Comparison of ENCODE assay signal across 28 cellular contexts in genomic region chr20:38228436-38228835, GRCh38. TPM values are rescaled to one million over a fixed set of nuclear protein-coding genes. Genes with fewer than 3 reads are reported as not detected.
DNase-seq lines count a peak whose midpoint lies in the region; ATAC-seq, FAIRE-seq and TF ChIP-seq lines count a peak whose summit lies in the region.
"Had no signal": no experiment of that assay in that cellular context is flagged by ENCODE, and none has a peak within 500 bp of the region (broad histone marks: within the 10 kb centered on the region; RNA-seq: fewer than 3 reads in every experiment).

No MANE protein-coding gene starts in this region.

- no peak for ATAC-seq in HepG2
- no peak for ATAC-seq in right lobe of liver
- ATAC-seq: activated CD8-positive, alpha-beta T cell treated with anti-CD3 and anti-CD28 coated beads for 36 hours; heart left ventricle; left lung had no signal

- peaks cover 12% of the 10 kb centered on the region; the same call in 1 of the 2 replicates for H3K4me1 ChIP-seq in HepG2 (ENCODE audit: insufficient read depth, low read length)
- no peaks in the 10 kb centered on the region for H3K4me1 ChIP-seq in right lobe of liver

- in situ Hi-C loops in HepG2 (cut with HindIII; ENCODE audit: extremely low pct_ligation_motif_present, low pct_unique_long_range_greater_than_20kb), result loop anchor here (5.0 kb wide), 2 partner anchors 94 to 184 kb away; no protein-coding TSS in a partner anchor

- H3K27me3 ChIP-seq in HepG2 (ENCODE audit: control insufficient read depth in 1 of 2, insufficient read depth in 2 of 2, low read length in 2 of 2), result peaks cover 0 to 27% of the 10 kb centered on the region in 2 experiments; a peak in 3 of 5 replicates
- no peaks in the 10 kb centered on the region for H3K27me3 ChIP-seq in right lobe of liver
- H3K27me3 ChIP-seq: heart left ventricle had no signal

- intact Hi-C loops in HepG2 (cut with micrococcal nuclease; ENCODE audit: unreplicated experiment), result no loop called here
- intact Hi-C loops in right lobe of liver (cut with DNase I), result no loop called here
- intact Hi-C loops in activated T-helper 2 cell treated with anti-CD3 and anti-CD28 coated beads, Interferon-gamma antibody, Interleukin-2, Interleukin-4, amounts not matched to agents 10 μg/mL and 5 μg/mL and 100 μg/mL, durations not matched to agents 14 hours and 24 hours and 36 hours (cut with micrococcal nuclease), result loop anchor here (10.0 kb wide), 1 partner anchor 664 kb away; no protein-coding TSS in a partner anchor

- TF ChIP-seq EP300 in HepG2 (IDR thresholded peaks at IDR 0.05; ENCODE audit: low read depth in 2 of 2, low read length in 2 of 2), result no peak
- no peak for TF ChIP-seq EP300 in HepG2 (CRISPR knock-in tag; IDR thresholded peaks at IDR 0.05; ENCODE audit: borderline replicate concordance)

- H3K27ac Mint-ChIP-seq in activated T-helper 2 cell treated with anti-CD3 and anti-CD28 coated beads, Interferon-gamma antibody, Interleukin-2, Interleukin-4, amounts not matched to agents 10 μg/mL and 5 μg/mL and 100 μg/mL, durations not matched to agents 14 hours and 24 hours and 36 hours, result no peak overlapping the region
- H3K27ac Mint-ChIP-seq: activated CD8-positive, alpha-beta T cell treated with anti-CD3 and anti-CD28 coated beads for 36 hours; activated naive CD4-positive, alpha-beta T cell treated with anti-CD3 and anti-CD28 coated beads for 36 hours; activated T-cell treated with anti-CD3 and anti-CD28 coated beads, Interleukin-2, amount 50 U/mL, for 24 hours; CD4-positive, alpha-beta T cell; nephron; progenitor cell of endocrine pancreas; T-helper 1 cell treated with Interleukin-12 subunit alpha and Interleukin-12 subunit beta and Interleukin-4 antibody, amounts not matched to agents 30 μg/mL and 1 μg/mL, for 36 hours had no signal

- H4K20me1 ChIP-seq in HepG2 (ENCODE audit: insufficient read depth, low read length), result no peaks in the 10 kb centered on the region

- whole genome bisulfite sequencing in HepG2 (ENCODE audit: low lambda C conversion rate), result 0% methylated on average over 2 of the region's 2 CpGs
- WGBS in right lobe of liver (ENCODE audit: insufficient coverage, low coverage, low lambda C conversion rate, missing lambda C conversion rate), result 28% methylated on average over 2 of the region's 2 CpGs

- H3K27ac ChIP-seq in HepG2 (ENCODE audit: extremely low read length, insufficient read depth, low read length) (no peak overlapping the region), right lobe of liver (no peak overlapping the region)
- H3K27ac ChIP-seq: heart left ventricle, left lung had no signal

- no peaks in the 10 kb centered on the region for H3K36me3 Mint-ChIP-seq in activated T-helper 2 cell treated with anti-CD3 and anti-CD28 coated beads, Interferon-gamma antibody, Interleukin-2, Interleukin-4, amounts not matched to agents 10 μg/mL and 5 μg/mL and 100 μg/mL, durations not matched to agents 14 hours and 24 hours and 36 hours (ENCODE audit: low read depth)

- TF ChIP-seq RAD21 in HepG2 (CRISPR knock-in tag; IDR thresholded peaks at IDR 0.05), result no peak

- H3K4me3 ChIP-seq in HepG2 (replicated peaks in 1 of 3; ENCODE audit: insufficient read depth in 1 of 3, low read depth in 2 of 3, low read length in 3 of 3) (no peak overlapping the region), right lobe of liver (no peak overlapping the region), cardiac fibroblast (replicated peaks in 1 of 2; ENCODE audit: low read depth in 2 of 2, low read length in 2 of 2) (no peak overlapping the region)
- H3K4me3 ChIP-seq: heart left ventricle, left lung had no signal

- POLR2A ChIA-PET in HepG2 (lab: Yijun Ruan, JAX), result no interaction called here

- H3K9me3 Mint-ChIP-seq in activated T-helper 2 cell treated with anti-CD3 and anti-CD28 coated beads, Interferon-gamma antibody, Interleukin-2, Interleukin-4, amounts not matched to agents 10 μg/mL and 5 μg/mL and 100 μg/mL, durations not matched to agents 14 hours and 24 hours and 36 hours, result no peaks in the 10 kb centered on the region
- H3K9me3 Mint-ChIP-seq: activated CD8-positive, alpha-beta T cell treated with anti-CD3 and anti-CD28 coated beads for 36 hours; activated naive CD4-positive, alpha-beta T cell treated with anti-CD3 and anti-CD28 coated beads for 36 hours; activated T-cell treated with anti-CD3 and anti-CD28 coated beads, Interleukin-2, amount 50 U/mL, for 24 hours; CD4-positive, alpha-beta T cell; nephron; T-helper 1 cell treated with Interleukin-12 subunit alpha and Interleukin-12 subunit beta and Interleukin-4 antibody, amounts not matched to agents 30 μg/mL and 1 μg/mL, for 36 hours had no signal

- TF ChIP-seq POLR2A in HepG2 (IDR thresholded peaks at IDR 0.05; ENCODE audit: insufficient read depth in 1 of 2, low read depth in 2 of 2, low read length in 2 of 2), result no peak
- TF ChIP-seq POLR2A in right lobe of liver (IDR thresholded peaks at IDR 0.05), result no peak

- DNase-seq in HepG2 (ENCODE audit: low spot score) (no peak), right lobe of liver (no peak), NAMALWA (ENCODE audit: low spot score) (peak; percentile 41), cardiac fibroblast (ENCODE audit: low read depth in 2 of 2) (peak; percentile 22 to 27), NCI-H2081 treated with DMSO at 0.1 percent for 48 hours (lab: John Stamatoyannopoulos, UW) (no peak), NCI-H187 treated with DMSO at 0.1 percent for 48 hours (lab: John Stamatoyannopoulos, UW) (no peak), cerebellar cortex (ENCODE audit: low spot score) (no peak)
- no peak for DNase-seq in activated T-helper 2 cell treated with anti-CD3 and anti-CD28 coated beads, Interferon-gamma antibody, Interleukin-2, Interleukin-4, amounts not matched to agents 10 μg/mL and 5 μg/mL and 100 μg/mL, durations not matched to agents 14 hours and 24 hours and 36 hours (ENCODE audit: low spot score)
- DNase-seq: activated CD4-positive, CD25-positive, alpha-beta regulatory T cell; activated CD8-positive, alpha-beta T cell treated with anti-CD3 and anti-CD28 coated beads for 36 hours; activated naive CD4-positive, alpha-beta T cell treated with anti-CD3 and anti-CD28 coated beads for 36 hours; activated T-cell treated with anti-CD3 and anti-CD28 coated beads, Interleukin-2, amount 50 U/mL, for 24 hours; anterior cingulate cortex; CD4-positive, alpha-beta T cell; midbrain; MM.1S; NCI-H2029; NCI-H510A treated with DMSO at 0.1 percent for 48 hours; Right ventricle myocardium superior; small intestine; stimulated activated CD4-positive, alpha-beta T cell treated with anti-CD3 and anti-CD28 coated beads, Interleukin-4, amount 100 ng/mL, for 4 hours had no signal

- no peaks in the 10 kb centered on the region for H3K36me3 ChIP-seq in HepG2 (replicated peaks in 1 of 2; ENCODE audit: control insufficient read depth in 1 of 2, insufficient read depth in 2 of 2, low read length in 2 of 2)
- H3K36me3 ChIP-seq in right lobe of liver, result no peaks in the 10 kb centered on the region
- H3K36me3 ChIP-seq: left lung had no signal

- FAIRE-seq in HepG2 (lab: Jason Lieb, UNC), result peak; percentile 37
- FAIRE-seq: colon, small intestine, urothelium cell line had no signal

- H3K27me3 Mint-ChIP-seq in activated T-helper 2 cell treated with anti-CD3 and anti-CD28 coated beads, Interferon-gamma antibody, Interleukin-2, Interleukin-4, amounts not matched to agents 10 μg/mL and 5 μg/mL and 100 μg/mL, durations not matched to agents 14 hours and 24 hours and 36 hours (ENCODE audit: low read depth), result peaks cover 1% of the 10 kb centered on the region
- H3K27me3 Mint-ChIP-seq: progenitor cell of endocrine pancreas had no signal

- H3K9me3 ChIP-seq in HepG2 (ENCODE audit: low read length) (no peaks in the 10 kb centered on the region), right lobe of liver (no peaks in the 10 kb centered on the region)
- H3K9me3 ChIP-seq: heart left ventricle, left lung had no signal

- CTCF ChIA-PET in HepG2 (lab: Yijun Ruan, JAX; ENCODE audit: low intra/inter-chr PET ratio, low total read pairs), result interaction anchor here (1.2 to 1.9 kb wide), 3 partner anchors 63 to 128 kb away, joined by 4 to 19 read pairs (median 7); no protein-coding TSS in a partner anchor

- no peak overlapping the region for H3K4me2 ChIP-seq in HepG2 (ENCODE audit: low read depth, low read length)

- no TSS peak for BruUV-seq in HepG2 (replicated peaks; lab: Mats Ljungman, UMichigan)

- no peaks in the 10 kb centered on the region for H3K79me2 ChIP-seq in HepG2 (ENCODE audit: insufficient read depth, low read length)

- no peak for TF ChIP-seq CTCF in HepG2 (CRISPR knock-in tag; IDR thresholded peaks at IDR 0.05)
- TF ChIP-seq CTCF in right lobe of liver (IDR thresholded peaks at IDR 0.05), result no peak
- no peak for TF ChIP-seq CTCF in cardiac fibroblast (IDR thresholded peaks at IDR 0.05; ENCODE audit: low read depth, low read length)

- H3K4me3 Mint-ChIP-seq in activated T-helper 2 cell treated with anti-CD3 and anti-CD28 coated beads, Interferon-gamma antibody, Interleukin-2, Interleukin-4, amounts not matched to agents 10 μg/mL and 5 μg/mL and 100 μg/mL, durations not matched to agents 14 hours and 24 hours and 36 hours (ENCODE audit: low read depth), result no peak overlapping the region
- H3K4me3 Mint-ChIP-seq: activated CD8-positive, alpha-beta T cell treated with anti-CD3 and anti-CD28 coated beads for 36 hours; activated naive CD4-positive, alpha-beta T cell treated with anti-CD3 and anti-CD28 coated beads for 36 hours; activated T-cell treated with anti-CD3 and anti-CD28 coated beads, Interleukin-2, amount 50 U/mL, for 24 hours; CD4-positive, alpha-beta T cell; nephron; T-helper 1 cell treated with Interleukin-12 subunit alpha and Interleukin-12 subunit beta and Interleukin-4 antibody, amounts not matched to agents 30 μg/mL and 1 μg/mL, for 36 hours had no signal

- H3K9ac ChIP-seq in HepG2 (ENCODE audit: insufficient read depth, low read depth, low read length), result no peak overlapping the region

- H2AFZ ChIP-seq in HepG2 (ENCODE audit: low read length), result no peak overlapping the region

- H3K4me1 Mint-ChIP-seq in activated T-helper 2 cell treated with anti-CD3 and anti-CD28 coated beads, Interferon-gamma antibody, Interleukin-2, Interleukin-4, amounts not matched to agents 10 μg/mL and 5 μg/mL and 100 μg/mL, durations not matched to agents 14 hours and 24 hours and 36 hours (ENCODE audit: low read depth), result peaks cover 2% of the 10 kb centered on the region

RNA-seq across cellular contexts. Expression of gene KIAA1755, which starts 32.1 kb away (rescaled TPM):
- total RNA-seq in HepG2 (2016; rRNA removed; fragmentation: Illumina TruSeq; extraction: Trizol) (0.04 and 0.07 TPM in 2 replicates), right lobe of liver (1 to 10 TPM in 4 of 6 experiments, under 1 TPM in 2; 0.06 to 2.7 (median 1.5) TPM)
- not detected in 2 replicates for total RNA-seq in HepG2 (2016; cell fraction: cytosol; rRNA removed; fragmentation: Illumina TruSeq; extraction: Trizol; ENCODE audit: low read depth)
- not detected in 2 replicates for total RNA-seq in HepG2 (2016; cell fraction: insoluble cytoplasmic fraction; rRNA removed; fragmentation: Illumina TruSeq; extraction: Trizol)
- total RNA-seq in HepG2 (2016; cell fraction: membrane; rRNA removed; fragmentation: Illumina TruSeq; extraction: Trizol), result not detected in 2 replicates
- not detected in 2 replicates for total RNA-seq in HepG2 (2016; cell fraction: nucleus; rRNA removed; fragmentation: Illumina TruSeq; extraction: Trizol)
- not detected in 2 replicates for polyA plus RNA-seq in HepG2 (2011; rRNA removed)
- not detected in 2 replicates for polyA plus RNA-seq in HepG2 (2011; cell fraction: cytosol; rRNA removed)
- not detected in 2 replicates for polyA plus RNA-seq in HepG2 (2011; cell fraction: nucleus; rRNA removed)
- not detected in 2 replicates for polyA plus RNA-seq in HepG2 (2012)
- not detected in 2 replicates for polyA plus RNA-seq in HepG2 (2016; cell fraction: cytosol; fragmentation: Illumina TruSeq; extraction: Trizol; ENCODE audit: low read depth)
- polyA plus RNA-seq in HepG2 (2016; cell fraction: insoluble cytoplasmic fraction; fragmentation: Illumina TruSeq; extraction: Trizol; ENCODE audit: low read depth), result not detected in 2 replicates
- polyA plus RNA-seq in HepG2 (2016; cell fraction: membrane; fragmentation: Illumina TruSeq; extraction: Trizol; ENCODE audit: low read depth), result not detected in 2 replicates
- not detected in 2 replicates for polyA plus RNA-seq in HepG2 (2016; cell fraction: nucleus; fragmentation: Illumina TruSeq; extraction: Trizol; ENCODE audit: insufficient read depth, low read depth)
- polyA minus RNA-seq in HepG2 (2011; rRNA and poly(A)+ RNA removed; ENCODE audit: low replicate concordance), result 0.02 TPM in 1 of 2 replicates, not detected in the other
- polyA minus RNA-seq in HepG2 (2011; cell fraction: cytosol; rRNA and poly(A)+ RNA removed), result not detected in 2 replicates
- polyA minus RNA-seq in HepG2 (2011; cell fraction: nucleus; rRNA and poly(A)+ RNA removed), result not detected in 2 replicates
- total RNA-seq in activated T-helper 2 cell treated with anti-CD3 and anti-CD28 coated beads, Interferon-gamma antibody, Interleukin-2, Interleukin-4, amounts not matched to agents 10 μg/mL and 5 μg/mL and 100 μg/mL, durations not matched to agents 14 hours and 24 hours and 36 hours, result not detected in 2 replicates
- total RNA-seq: activated CD8-positive, alpha-beta T cell treated with anti-CD3 and anti-CD28 coated beads for 36 hours; activated naive CD4-positive, alpha-beta T cell treated with anti-CD3 and anti-CD28 coated beads for 36 hours; CD4-positive, alpha-beta T cell had no signal

Comparison
In these comparisons a context has a peak if more than half of its experiments do, and no peak if none do; other contexts are left out.
1. DNase-seq: peak in NAMALWA (single experiment) and cardiac fibroblast (2 of 2); none in HepG2 (single experiment), right lobe of liver (0 of 3), NCI-H2081 treated with DMSO at 0.1 percent for 48 hours (single experiment), NCI-H187 treated with DMSO at 0.1 percent for 48 hours (single experiment), activated T-helper 2 cell treated with anti-CD3 and anti-CD28 coated beads, Interferon-gamma antibody, Interleukin-2, Interleukin-4, amounts not matched to agents 10 μg/mL and 5 μg/mL and 100 μg/mL, durations not matched to agents 14 hours and 24 hours and 36 hours (single experiment) and cerebellar cortex (single experiment).